In genomic region chr20:61268024-61268423, GRCh38 we compare ENCODE assay signal across 27 cellular contexts. TPM values are rescaled to one million over a fixed set of nuclear protein-coding genes. Genes with fewer than 3 reads are reported as not detected.
"Had no signal": no experiment of that assay in that cellular context is flagged by ENCODE, and none has a peak within 500 bp of the region (broad histone marks: within the 10 kb centered on the region; RNA-seq: fewer than 3 reads in every experiment).

No MANE protein-coding gene starts in this region.

- H3K4me3 ChIP-seq: MG63, PC-9, SJSA1, SK-N-MC had no signal

- H3K27ac ChIP-seq: PC-9, SJSA1, SK-N-MC had no signal

- DNase-seq: IMR-90, Karpas-422, KG1, MG63, NCI-H1092, NCI-H1105 treated with DMSO at 0.1 percent for 48 hours, NCI-H1417 treated with DMSO at 0.1 percent for 48 hours, NCI-H146, NCI-H1694 treated with DMSO at 0.1 percent for 48 hours, NCI-H1930, NCI-H2081, NCI-H2107, NCI-H2227 treated with DMSO at 0.1 percent for 48 hours, NCI-H524, NCI-H69, NCI-H774, OCI-M1, PC-9, Right ventricle myocardium superior, RPMI8226, SIG-M5, SW 1271 had no signal

- H3K9me3 ChIP-seq: MG63, SJSA1 had no signal

- H2AFZ ChIP-seq: PC-9 had no signal

- ATAC-seq: HepG2 had no signal

- H3K4me2 ChIP-seq: PC-9 had no signal

- H3K36me3 ChIP-seq: MG63, SJSA1 had no signal

- H3K4me1 ChIP-seq: SJSA1 had no signal

RNA-seq across cellular contexts. Expression of gene CDH4, which starts 16.0 kb away (rescaled TPM):
- total RNA-seq: HepG2, HT-29, NCI-H460, PC-9 had no signal
- polyA plus RNA-seq: HepG2 had no signal
